8 cellular contexts compared by ENCODE assay signal in the genomic region with DNA sequence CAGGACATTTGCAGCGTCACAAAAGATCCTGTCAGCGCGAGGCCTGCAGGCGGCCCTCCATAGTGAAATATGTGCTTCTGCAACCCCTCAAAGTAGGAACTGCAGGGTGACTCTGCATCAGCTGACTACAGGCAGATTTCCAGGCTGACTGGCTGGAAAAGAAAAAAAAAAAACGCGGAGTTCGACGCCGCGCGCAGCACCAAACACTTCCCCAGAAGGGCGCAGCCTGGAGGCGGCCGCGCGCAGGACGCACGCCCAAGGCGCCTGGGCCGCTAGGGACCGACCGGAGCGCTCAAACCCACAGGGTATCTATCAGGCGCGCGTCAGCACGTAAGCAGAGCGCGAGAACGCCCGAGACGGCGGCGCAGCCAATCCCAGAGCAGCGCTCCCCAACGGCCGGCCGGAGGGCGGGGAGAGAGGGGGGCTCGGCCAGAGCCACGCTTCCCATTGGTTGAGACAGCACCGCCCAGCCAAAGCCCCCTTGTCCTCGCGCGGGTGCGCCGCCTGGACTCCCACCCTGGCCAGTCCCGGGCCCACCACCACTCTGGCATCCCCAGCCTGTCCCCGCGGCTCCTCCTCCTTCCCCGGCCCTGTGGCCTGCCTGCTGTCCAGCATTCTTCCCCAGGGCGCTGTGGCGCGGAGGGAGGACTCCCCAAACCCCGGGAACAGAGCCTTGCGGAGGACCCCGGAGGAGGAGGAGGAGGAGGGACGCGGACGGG. TPM values are rescaled to one million over a fixed set of nuclear protein-coding genes. Genes with fewer than 3 reads are reported as not detected.
A peak's percentile ranks its signal among the peaks of the same experiment; 100 is the strongest.
DNase-seq lines count a peak whose midpoint lies in the region; ATAC-seq and TF ChIP-seq lines count a peak whose summit lies in the region.

No MANE protein-coding gene starts in this region.

- peak; percentile 96 for ATAC-seq in GM21515 (IDR thresholded peaks at IDR 0.05; ENCODE audit: unreplicated experiment)

- H3K9me3 ChIP-seq in HUES64 (ENCODE audit: insufficient read depth, low read depth, low read length) (no peaks in the 10 kb centered on the region), OCI-LY1 (ENCODE audit: low read length) (no peaks in the 10 kb centered on the region), mononuclear cell (ENCODE audit: low read depth, low read length) (no peaks in the 10 kb centered on the region)

- H3K36me3 ChIP-seq in HUES64 (ENCODE audit: insufficient read depth, low read length) = no peaks in the 10 kb centered on the region
- peaks cover 15% of the 10 kb centered on the region; the same call in 1 of the 2 replicates for H3K36me3 ChIP-seq in OCI-LY1 (ENCODE audit: insufficient read depth, low read length)

- peak overlapping the region; percentile 61; the same call in 1 of the 2 replicates for H3K27ac ChIP-seq in HUES64 (ENCODE audit: low read depth, low read length)
- H3K27ac ChIP-seq in OCI-LY1 (ENCODE audit: low read depth, low read length, poor library complexity, severe bottlenecking) = peak overlapping the region; percentile 55

- H3K9me2 ChIP-seq in OCI-LY1 (ENCODE audit: low read depth, low read length) = no peaks in the 10 kb centered on the region

- peak overlapping the region; percentile 65 for H3K4me3 ChIP-seq in HUES64 (ENCODE audit: low read length)
- H3K4me3 ChIP-seq in OCI-LY1 (ENCODE audit: low read depth, low read length, poor library complexity, severe bottlenecking) = peak overlapping the region; percentile 78
- H3K4me3 ChIP-seq in epithelial cell of esophagus (ENCODE audit: low read length) = peak overlapping the region; percentile 77
- H3K4me3 ChIP-seq in mononuclear cell (ENCODE audit: low read length) = peak overlapping the region; percentile 94

- DNase-seq in DMS 273 treated with DMSO at 0.1 percent for 48 hours (lab: John Stamatoyannopoulos, UW) = peak; percentile 96
- peak; percentile 93 for DNase-seq in activated T-cell treated with anti-CD3 and anti-CD28 coated beads for 24 hours (ENCODE audit: low read depth)
- DNase-seq in epithelial cell of esophagus (ENCODE audit: low read depth) = peak; percentile 97
- DNase-seq in stimulated activated CD8-positive, alpha-beta memory T cell treated with anti-CD3 and anti-CD28 coated beads, Interleukin-2, amount 100 ng/mL, for 48 hours (ENCODE audit: low read depth in 2 of 2) = peak; percentile 88 to 91

- 2% methylated on average over 60 of the region's 60 CpGs for WGBS in HUES64

- H3F3A ChIP-seq in OCI-LY1 (ENCODE audit: insufficient read depth, low read length) = no peaks in the 10 kb centered on the region

- H3K9ac ChIP-seq in HUES64 (ENCODE audit: low read depth, low read length) (peak overlapping the region; percentile 62), OCI-LY1 (ENCODE audit: low read length) (peak overlapping the region; percentile 83)

- H3K79me2 ChIP-seq in OCI-LY1 (ENCODE audit: insufficient read depth, low read length) = 0 out of 2 replicates have a peak, but pooled peaks cover 5% of the 10 kb centered on the region

- H3K27me3 ChIP-seq in HUES64 (ENCODE audit: insufficient read depth, low read length) = peaks cover 21% of the 10 kb centered on the region; the same call in 1 of the 2 replicates
- H3K27me3 ChIP-seq in OCI-LY1 (ENCODE audit: insufficient read depth, low read length) = no peaks in the 10 kb centered on the region
- no peaks in the 10 kb centered on the region for H3K27me3 ChIP-seq in mononuclear cell (ENCODE audit: insufficient read depth, low read length)

- H2AFZ ChIP-seq in OCI-LY1 (ENCODE audit: low read length) = no peak overlapping the region

- peak overlapping the region; percentile 82 for H3K4me2 ChIP-seq in OCI-LY1 (ENCODE audit: low read length)

- H3K4me1 ChIP-seq in HUES64 (ENCODE audit: insufficient read depth, low read length) = peaks cover 20% of the 10 kb centered on the region
- peaks cover 24% of the 10 kb centered on the region for H3K4me1 ChIP-seq in OCI-LY1 (ENCODE audit: insufficient read depth, low read length, severe bottlenecking)
- H3K4me1 ChIP-seq in mononuclear cell (ENCODE audit: insufficient read depth, low read length) = peaks cover 11% of the 10 kb centered on the region

- TF ChIP-seq CTCF in OCI-LY1 (IDR thresholded peaks at IDR 0.05; ENCODE audit: low read length) = peak; percentile 73
- TF ChIP-seq CTCF in epithelial cell of esophagus (IDR thresholded peaks at IDR 0.05; ENCODE audit: insufficient read depth, low read depth, low read length, missing control alignments) = peak; percentile 43

- H4K20me1 ChIP-seq in OCI-LY1 (ENCODE audit: insufficient read depth, low read length) = no peaks in the 10 kb centered on the region

RNA-seq across cellular contexts. Expression of a gene that starts 1.0 kb away (rescaled TPM):
- 15.7 TPM for polyA plus RNA-seq in HUES64 (2013, experiment 1 of 2)
- polyA plus RNA-seq in HUES64 (2013, experiment 2 of 2) = 16.7 TPM
- total RNA-seq in mononuclear cell = 8.9 TPM

Comparison
In these comparisons a context has a peak if more than half of its experiments do, and no peak if none do; other contexts are left out.
1. Peak in every context shown above with its lines: DNase-seq, ATAC-seq, H3K4me3 ChIP-seq and H3K27ac ChIP-seq.